Comparison of ENCODE assay signal across 7 cellular contexts in genomic region chr1:61043010-61043820, GRCh38. TPM values are rescaled to one million over a fixed set of nuclear protein-coding genes. Genes with fewer than 3 reads are reported as not detected.
DNase-seq lines count a peak whose midpoint lies in the region; FAIRE-seq lines count a peak whose summit lies in the region.

No MANE protein-coding gene starts in this region.

- no peaks in the 10 kb centered on the region for H3K9me3 ChIP-seq in subcutaneous abdominal adipose tissue (ENCODE audit: control insufficient read depth in 5 of 5, low read length in 5 of 5)

- no peak for FAIRE-seq in GM18507 (lab: Jason Lieb, UNC)

- no peaks in the 10 kb centered on the region for H3K27me3 ChIP-seq in subcutaneous abdominal adipose tissue (ENCODE audit: control insufficient read depth in 5 of 5, insufficient read depth in 4 of 5, low read length in 5 of 5)

- peaks cover 0 to 14% (median 6%) of the 10 kb centered on the region in 5 donors for H3K4me1 ChIP-seq in subcutaneous abdominal adipose tissue (ENCODE audit: control insufficient read depth in 5 of 5, insufficient read depth in 5 of 5, low read length in 5 of 5)

- peak overlapping the region; percentile 55 to 77 (median 68) for H3K4me3 ChIP-seq in subcutaneous abdominal adipose tissue (ENCODE audit: low read depth in 1 of 5, low read length in 5 of 5)

- no peaks in the 10 kb centered on the region for H3K36me3 ChIP-seq in subcutaneous abdominal adipose tissue (ENCODE audit: control insufficient read depth in 5 of 5, insufficient read depth in 5 of 5, low read length in 5 of 5)

- peak overlapping the region in 4 of 5 donors; percentile 57 to 93 (median 82) for H3K9ac ChIP-seq in subcutaneous abdominal adipose tissue (ENCODE audit: low read length in 5 of 5)

- DNase-seq in GM18507 (ENCODE audit: extremely low spot score, insufficient read length, low read depth) (peak; percentile 32), HPDE6-E6E7 (ENCODE audit: extremely low spot score) (peak; percentile 73), SHP77 treated with DMSO at 0.1 percent for 48 hours (lab: John Stamatoyannopoulos, UW) (peak; percentile 15), globus pallidus (ENCODE audit: low spot score) (peak; percentile 70), occipital lobe (lab: John Stamatoyannopoulos, UW) (peak; percentile 51)
- DNase-seq in activated naive CD4-positive, alpha-beta T cell treated with anti-CD3 and anti-CD28 coated beads, Interleukin-2, amount 50 U/mL, for 16 hours = peak; percentile 85

- H3K27ac ChIP-seq in subcutaneous abdominal adipose tissue (ENCODE audit: low read depth, low read length) = peak overlapping the region; percentile 69

RNA-seq across cellular contexts. Expression of gene NFIA, which starts 39.1 kb away (rescaled TPM):
- total RNA-seq in occipital lobe = 41.5 TPM

Comparison
In these comparisons a context has a peak if more than half of its experiments do, and no peak if none do; other contexts are left out.
1. Peak in every context shown above with its lines: DNase-seq, H3K4me3 ChIP-seq and H3K27ac ChIP-seq.
2. DNase-seq: peak in every context shown above with its lines; median percentile 85 in activated naive CD4-positive, alpha-beta T cell treated with anti-CD3 and anti-CD28 coated beads, Interleukin-2, amount 50 U/mL, for 16 hours; 73 in HPDE6-E6E7; 70 in globus pallidus; 51 in occipital lobe; 32 in GM18507; 15 in SHP77 treated with DMSO at 0.1 percent for 48 hours.